In the genomic region with DNA sequence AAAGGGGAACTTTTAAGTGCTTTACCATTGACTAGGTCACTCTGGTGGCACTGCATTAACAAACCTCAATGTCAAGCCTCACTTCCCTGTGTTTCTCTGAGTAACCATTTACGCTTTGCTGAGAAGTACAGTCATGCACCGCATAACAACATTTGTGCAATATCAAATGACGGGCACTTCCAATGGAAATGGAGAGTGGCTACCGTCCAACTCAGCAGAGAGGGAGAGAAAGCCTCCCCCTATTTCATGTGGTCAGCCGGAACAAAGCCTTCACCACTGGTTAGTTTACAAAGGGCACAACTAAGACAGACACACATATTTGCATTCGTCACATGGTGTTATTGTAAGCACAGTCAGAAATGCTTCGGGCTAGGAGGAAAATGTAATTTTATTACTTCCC, we compare ENCODE assay signal across 12 cellular contexts.
A peak's percentile ranks its signal among the peaks of the same experiment; 100 is the strongest.
DNase-seq lines count a peak whose midpoint lies in the region; ATAC-seq and TF ChIP-seq lines count a peak whose summit lies in the region.
"Had no signal": no experiment of that assay in that cellular context is flagged by ENCODE, and none has a peak within 500 bp of the region (broad histone marks: within the 10 kb centered on the region; RNA-seq: fewer than 3 reads in every experiment).

No MANE protein-coding gene starts in this region.

- TF ChIP-seq RAD21 in SK-N-SH (IDR thresholded peaks at IDR 0.05; ENCODE audit: low read length): no peak

- no peak overlapping the region for H3K4me3 Mint-ChIP-seq in CD8-positive, alpha-beta memory T cell
- H3K4me3 Mint-ChIP-seq: stimulated activated effector memory CD8-positive, alpha-beta T cell treated with anti-CD3 and anti-CD28 coated beads, Interleukin-12 subunit alpha, Interleukin-12 subunit beta, amount 100 ng/mL, for 72 hours had no signal

- peaks cover 4 to 45% of the 10 kb centered on the region in 2 donors for H3K27me3 Mint-ChIP-seq in CD8-positive, alpha-beta memory T cell

- peak; percentile 92 for ATAC-seq in SK-N-SH treated with all-trans-retinoic acid at 6 μM for 48 hours
- no peak for ATAC-seq in HG02840 (IDR thresholded peaks at IDR 0.05; ENCODE audit: low FRiP score, unreplicated experiment)
- ATAC-seq in GM21526 (IDR thresholded peaks at IDR 0.05; ENCODE audit: low FRiP score, unreplicated experiment): no peak
- ATAC-seq: stimulated activated effector memory CD8-positive, alpha-beta T cell treated with anti-CD3 and anti-CD28 coated beads, Interleukin-12 subunit alpha, Interleukin-12 subunit beta, amount 100 ng/mL, for 72 hours had no signal

- TF ChIP-seq CTCF in SK-N-SH (IDR thresholded peaks at IDR 0.05): no peak
- TF ChIP-seq CTCF in RWPE1 (conservative IDR thresholded peaks at IDR 0.05; ENCODE audit: low read depth): no peak
- no peak for TF ChIP-seq CTCF in fibroblast of the aortic adventitia (IDR thresholded peaks at IDR 0.05; ENCODE audit: insufficient read depth, low read length)

- H3K27ac ChIP-seq in SK-N-SH (ENCODE audit: low read depth in 2 of 2, low read length in 1 of 2) (no peak overlapping the region), RWPE1 (no peak overlapping the region)
- H3K27ac ChIP-seq in CD8-positive, alpha-beta memory T cell (ENCODE audit: low read depth, low read length): no peak overlapping the region

- H3K36me3 ChIP-seq in SK-N-SH (replicated peaks in 1 of 2; ENCODE audit: control insufficient read depth in 1 of 2, insufficient read depth in 2 of 2, low read length in 1 of 2): no peaks in the 10 kb centered on the region
- no peaks in the 10 kb centered on the region for H3K36me3 ChIP-seq in CD8-positive, alpha-beta memory T cell (ENCODE audit: insufficient read depth, low read length)

- no peak overlapping the region for H2AFZ ChIP-seq in SK-N-SH (ENCODE audit: low read depth)

- CTCF ChIA-PET in SK-N-SH (lab: Yijun Ruan, JAX): no interaction called here
- CTCF ChIA-PET in RWPE1 (lab: Yijun Ruan, JAX): no interaction called here
- CTCF ChIA-PET in CD8-positive, alpha-beta memory T cell (lab: Charles Lee): no interaction called here

- no peaks in the 10 kb centered on the region for H3K9me2 ChIP-seq in SK-N-SH

- H3K4me1 Mint-ChIP-seq in CD8-positive, alpha-beta memory T cell: no peaks in the 10 kb centered on the region
- H3K4me1 Mint-ChIP-seq: stimulated activated effector memory CD8-positive, alpha-beta T cell treated with anti-CD3 and anti-CD28 coated beads, Interleukin-12 subunit alpha, Interleukin-12 subunit beta, amount 100 ng/mL, for 72 hours had no signal

- DNase-seq in SK-N-SH (no peak), RWPE1 (ENCODE audit: low spot score) (peak; percentile 47), fibroblast of the aortic adventitia (ENCODE audit: low read depth) (peak; percentile 90), activated gamma-delta T cell (lab: John Stamatoyannopoulos, UW) (no peak)
- DNase-seq in CD8-positive, alpha-beta memory T cell: no peak
- DNase-seq: amygdala, NCI-H1436, posterior cingulate gyrus had no signal

- H3K4me2 ChIP-seq in SK-N-SH: no peak overlapping the region

- no peaks in the 10 kb centered on the region for H3K36me3 Mint-ChIP-seq in CD8-positive, alpha-beta memory T cell
- H3K36me3 Mint-ChIP-seq: stimulated activated effector memory CD8-positive, alpha-beta T cell treated with anti-CD3 and anti-CD28 coated beads, Interleukin-12 subunit alpha, Interleukin-12 subunit beta, amount 100 ng/mL, for 72 hours had no signal

- H3K27me3 ChIP-seq in SK-N-SH (ENCODE audit: insufficient read depth): no peaks in the 10 kb centered on the region
- H3K27me3 ChIP-seq in CD8-positive, alpha-beta memory T cell (ENCODE audit: insufficient read depth, low read length, poor library complexity, severe bottlenecking): no peaks in the 10 kb centered on the region

- no peaks in the 10 kb centered on the region for H3K4me1 ChIP-seq in SK-N-SH (ENCODE audit: control insufficient read depth in 1 of 2, insufficient read depth in 2 of 2, low read depth in 1 of 2, low read length in 1 of 2)
- H3K4me1 ChIP-seq in CD8-positive, alpha-beta memory T cell (ENCODE audit: insufficient read depth, low read length): no peaks in the 10 kb centered on the region

- H3K9me3 Mint-ChIP-seq in CD8-positive, alpha-beta memory T cell: peaks cover 0 to 7% (median under 1%) of the 10 kb centered on the region in 5 donors
- H3K9me3 Mint-ChIP-seq: stimulated activated effector memory CD8-positive, alpha-beta T cell treated with anti-CD3 and anti-CD28 coated beads, Interleukin-12 subunit alpha, Interleukin-12 subunit beta, amount 100 ng/mL, for 72 hours had no signal

- H3K9me3 ChIP-seq in SK-N-SH: no peaks in the 10 kb centered on the region
- H3K9me3 ChIP-seq in CD8-positive, alpha-beta memory T cell (ENCODE audit: low read length): no peaks in the 10 kb centered on the region

- no peaks in the 10 kb centered on the region for H4K20me1 ChIP-seq in SK-N-SH (ENCODE audit: insufficient read depth)

- H3K79me2 ChIP-seq in SK-N-SH (ENCODE audit: insufficient read depth): no peaks in the 10 kb centered on the region

- no peak for TF ChIP-seq EP300 in SK-N-SH (IDR thresholded peaks at IDR 0.05; ENCODE audit: borderline replicate concordance in 1 of 2, low read depth in 1 of 2, low read length in 1 of 2)

- POLR2A ChIA-PET in SK-N-SH (lab: Yijun Ruan, JAX) (no interaction called here), RWPE1 (lab: Yijun Ruan, JAX; ENCODE audit: low non-redundant PET) (no interaction called here)
- POLR2A ChIA-PET in CD8-positive, alpha-beta memory T cell (lab: Charles Lee): no interaction called here

- no peaks in the 10 kb centered on the region for H3F3A ChIP-seq in SK-N-SH (replicated peaks; ENCODE audit: insufficient read depth)

- no peak overlapping the region for H3K4me3 ChIP-seq in SK-N-SH (ENCODE audit: low read depth in 2 of 2, low read length in 1 of 2)
- no peak overlapping the region for H3K4me3 ChIP-seq in fibroblast of the aortic adventitia (ENCODE audit: low read depth, low read length)
- H3K4me3 ChIP-seq in CD8-positive, alpha-beta memory T cell (ENCODE audit: low read length): no peak overlapping the region

- WGBS in SK-N-SH (ENCODE audit: low lambda C conversion rate): 58% methylated on average over 7 of the region's 7 CpGs

- no peak overlapping the region for H3K27ac Mint-ChIP-seq in CD8-positive, alpha-beta memory T cell
- H3K27ac Mint-ChIP-seq: stimulated activated effector memory CD8-positive, alpha-beta T cell treated with anti-CD3 and anti-CD28 coated beads, Interleukin-12 subunit alpha, Interleukin-12 subunit beta, amount 100 ng/mL, for 72 hours had no signal

- H3K9ac ChIP-seq in SK-N-SH: no peak overlapping the region

TF ChIP-seq in SK-N-SH treated with all-trans-retinoic acid at 6 μM for 48 hours, 23 proteins besides CTCF, POLR2A, EP300 and RAD21:
- TF ChIP-seq ARNTL (CRISPR knock-in tag; IDR thresholded peaks at IDR 0.05; ENCODE audit: borderline replicate concordance, low read depth): no peak
- no peak for TF ChIP-seq GLIS3 (CRISPR knock-in tag; IDR thresholded peaks at IDR 0.05)
- TF ChIP-seq RARB (CRISPR knock-in tag; IDR thresholded peaks at IDR 0.05): no peak
- no peak for TF ChIP-seq BACH2 (CRISPR knock-in tag; IDR thresholded peaks at IDR 0.05; ENCODE audit: borderline replicate concordance)
- TF ChIP-seq ZC3H10 (CRISPR knock-in tag; IDR thresholded peaks at IDR 0.05): no peak
- no peak for TF ChIP-seq TOX (CRISPR knock-in tag; IDR thresholded peaks at IDR 0.05; ENCODE audit: borderline replicate concordance)
- TF ChIP-seq ZFP3 (CRISPR knock-in tag; IDR thresholded peaks at IDR 0.05): no peak
- no peak for TF ChIP-seq CSDC2 (CRISPR knock-in tag; IDR thresholded peaks at IDR 0.05)
- TF ChIP-seq SNAI2 (CRISPR knock-in tag; IDR thresholded peaks at IDR 0.05): no peak
- TF ChIP-seq ZFP30 (CRISPR knock-in tag; IDR thresholded peaks at IDR 0.05): no peak
- no peak for TF ChIP-seq PPARA (CRISPR knock-in tag; IDR thresholded peaks at IDR 0.05; ENCODE audit: borderline replicate concordance)

TF ChIP-seq in SK-N-SH, 30 proteins besides CTCF, POLR2A, EP300 and RAD21 (continues in another document):
- TF ChIP-seq SMC3 (IDR thresholded peaks at IDR 0.05; ENCODE audit: low read depth, low read length): no peak
- TF ChIP-seq, protein P1, sequence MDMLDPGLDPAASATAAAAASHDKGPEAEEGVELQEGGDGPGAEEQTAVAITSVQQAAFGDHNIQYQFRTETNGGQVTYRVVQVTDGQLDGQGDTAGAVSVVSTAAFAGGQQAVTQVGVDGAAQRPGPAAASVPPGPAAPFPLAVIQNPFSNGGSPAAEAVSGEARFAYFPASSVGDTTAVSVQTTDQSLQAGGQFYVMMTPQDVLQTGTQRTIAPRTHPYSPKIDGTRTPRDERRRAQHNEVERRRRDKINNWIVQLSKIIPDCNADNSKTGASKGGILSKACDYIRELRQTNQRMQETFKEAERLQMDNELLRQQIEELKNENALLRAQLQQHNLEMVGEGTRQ (IDR thresholded peaks at IDR 0.05; ENCODE audit: borderline replicate concordance, low read depth, low read length): no peak
- no peak for TF ChIP-seq TEAD4 (IDR thresholded peaks at IDR 0.05; ENCODE audit: borderline replicate concordance, insufficient read depth)
- no peak for TF ChIP-seq CHD2 (IDR thresholded peaks at IDR 0.05; ENCODE audit: low read length, partially characterized antibody)
- TF ChIP-seq, protein P2, sequence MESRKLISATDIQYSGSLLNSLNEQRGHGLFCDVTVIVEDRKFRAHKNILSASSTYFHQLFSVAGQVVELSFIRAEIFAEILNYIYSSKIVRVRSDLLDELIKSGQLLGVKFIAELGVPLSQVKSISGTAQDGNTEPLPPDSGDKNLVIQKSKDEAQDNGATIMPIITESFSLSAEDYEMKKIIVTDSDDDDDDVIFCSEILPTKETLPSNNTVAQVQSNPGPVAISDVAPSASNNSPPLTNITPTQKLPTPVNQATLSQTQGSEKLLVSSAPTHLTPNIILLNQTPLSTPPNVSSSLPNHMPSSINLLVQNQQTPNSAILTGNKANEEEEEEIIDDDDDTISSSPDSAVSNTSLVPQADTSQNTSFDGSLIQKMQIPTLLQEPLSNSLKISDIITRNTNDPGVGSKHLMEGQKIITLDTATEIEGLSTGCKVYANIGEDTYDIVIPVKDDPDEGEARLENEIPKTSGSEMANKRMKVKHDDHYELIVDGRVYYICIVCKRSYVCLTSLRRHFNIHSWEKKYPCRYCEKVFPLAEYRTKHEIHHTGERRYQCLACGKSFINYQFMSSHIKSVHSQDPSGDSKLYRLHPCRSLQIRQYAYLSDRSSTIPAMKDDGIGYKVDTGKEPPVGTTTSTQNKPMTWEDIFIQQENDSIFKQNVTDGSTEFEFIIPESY (IDR thresholded peaks at IDR 0.05; ENCODE audit: borderline replicate concordance, low read depth): no peak
- no peak for TF ChIP-seq POLR2AphosphoS5 (IDR thresholded peaks at IDR 0.05; ENCODE audit: low read depth, low read length)
- no peak for TF ChIP-seq SIN3A (IDR thresholded peaks at IDR 0.05; ENCODE audit: borderline replicate concordance, low read depth, low read length)

Comparison
In these comparisons a context has a peak if more than half of its experiments do, and no peak if none do; other contexts are left out.
1. DNase-seq: peak in RWPE1 (single experiment) and fibroblast of the aortic adventitia (single experiment); none in SK-N-SH (single experiment), activated gamma-delta T cell (single experiment) and CD8-positive, alpha-beta memory T cell (0 of 5).